Comparison of ENCODE assay signal across 8 cellular contexts in genomic region chr5:219492-219891, GRCh38. TPM values are rescaled to one million over a fixed set of nuclear protein-coding genes. Genes with fewer than 3 reads are reported as not detected.
DNase-seq lines count a peak whose midpoint lies in the region; ATAC-seq and TF ChIP-seq lines count a peak whose summit lies in the region.

No MANE protein-coding gene starts in this region.

- peaks cover 65% of the 10 kb centered on the region for H3K4me1 Mint-ChIP-seq in CD4-positive, alpha-beta T cell (ENCODE audit: low read depth)

- 6 to 21% methylated on average over 5 to 7 of the region's 9 CpGs for WGBS in gastroesophageal sphincter (ENCODE audit: low coverage in 1 of 2), 2 donors

- H3K9me3 ChIP-seq in CD4-positive, alpha-beta T cell (ENCODE audit: control insufficient read depth, low read length), result no peaks in the 10 kb centered on the region
- H3K9me3 ChIP-seq in KOPT-K1 (ENCODE audit: insufficient read depth, low read length, poor library complexity, severe bottlenecking) (no peaks in the 10 kb centered on the region), gastroesophageal sphincter (no peaks in the 10 kb centered on the region)

- TF ChIP-seq EP300 in gastroesophageal sphincter (IDR thresholded peaks at IDR 0.05), result no peak

- peak overlapping the region; percentile 95 for H3K4me3 Mint-ChIP-seq in CD4-positive, alpha-beta T cell

- H3K27ac Mint-ChIP-seq in CD4-positive, alpha-beta T cell, result peak overlapping the region; percentile 92

- peaks cover 26% of the 10 kb centered on the region for H3K36me3 ChIP-seq in KOPT-K1 (ENCODE audit: insufficient read depth, low read length)
- H3K36me3 ChIP-seq in gastroesophageal sphincter, result peaks cover 0 to 20% of the 10 kb centered on the region in 2 donors

- intact Hi-C loops in CD4-positive, alpha-beta T cell (cut with DNase I, micrococcal nuclease), result loop anchor here (1.0 to 10.0 kb wide), 2 partner anchors 31 to 225 kb away; partner anchors contain the start of gene EXOC3 (in 1 of the 2)

- peaks cover 0 to 59% (median 7%) of the 10 kb centered on the region in 3 donors for H3K4me1 ChIP-seq in gastroesophageal sphincter

- no peak for TF ChIP-seq CTCF in CD4-positive, alpha-beta T cell (IDR thresholded peaks at IDR 0.05)
- no peak for TF ChIP-seq CTCF in gastroesophageal sphincter (IDR thresholded peaks at IDR 0.05)
- TF ChIP-seq CTCF in retinal pigment epithelial cell (conservative IDR thresholded peaks at IDR 0.05; ENCODE audit: low read depth, low read length), result no peak

- H3K27me3 Mint-ChIP-seq in CD4-positive, alpha-beta T cell, result no peaks in the 10 kb centered on the region

- peak; percentile 25 for ATAC-seq in CD4-positive, alpha-beta T cell (ENCODE audit: poor library complexity)
- no peak for ATAC-seq in gastroesophageal sphincter

- H3K4me3 ChIP-seq in gastroesophageal sphincter, result peak overlapping the region; percentile 97 to 99
- peak overlapping the region; percentile 90 for H3K4me3 ChIP-seq in retinal pigment epithelial cell (ENCODE audit: low read length)

- POLR2A ChIA-PET in CD4-positive, alpha-beta T cell (lab: Charles Lee), result interaction anchor here (1.0 to 3.7 kb wide), 4 partner anchors 13 to 62 kb away, joined by 3 to 49 read pairs (median 16); partner anchors contain the start of gene PDCD6

- peak overlapping the region; percentile 57 for H3K27ac ChIP-seq in CD4-positive, alpha-beta T cell (ENCODE audit: low read depth, low read length)
- H3K27ac ChIP-seq in KOPT-K1 (ENCODE audit: low read depth, low read length, poor library complexity, severe bottlenecking) (peak overlapping the region; percentile 83), gastroesophageal sphincter (peak overlapping the region in 3 of 4 donors; percentile 82 to 94 (median 92))

- H3K36me3 Mint-ChIP-seq in CD4-positive, alpha-beta T cell (ENCODE audit: low read depth), result peaks cover 65% of the 10 kb centered on the region

- DNase-seq in CD4-positive, alpha-beta T cell, result peak in 6 of 10 experiments; percentile 7 to 43 (median 12)
- peak; percentile 47 to 49 for DNase-seq in activated T-cell treated with anti-CD3 and anti-CD28 coated beads, Interleukin-2, amount 50 U/mL, for 48 hours
- DNase-seq in retinal pigment epithelial cell (ENCODE audit: low read depth) (peak; percentile 32), NCI-H526 treated with DMSO at 0.1 percent for 48 hours (lab: John Stamatoyannopoulos, UW) (no peak), NCI-H2107 (lab: John Stamatoyannopoulos, UW) (no peak), SHP77 treated with DMSO at 0.1 percent for 48 hours (lab: John Stamatoyannopoulos, UW) (no peak)

- TF ChIP-seq POLR2A in gastroesophageal sphincter (IDR thresholded peaks at IDR 0.05), result no peak

- CTCF ChIA-PET in CD4-positive, alpha-beta T cell (lab: Charles Lee), result interaction anchor here (3.1 kb wide), 1 partner anchor 31 kb away, joined by 19 read pairs; no protein-coding TSS in a partner anchor

- no peaks in the 10 kb centered on the region for H3K9me3 Mint-ChIP-seq in CD4-positive, alpha-beta T cell

- no peaks in the 10 kb centered on the region for H3K27me3 ChIP-seq in CD4-positive, alpha-beta T cell (ENCODE audit: control insufficient read depth, insufficient read depth, low read length)
- H3K27me3 ChIP-seq in gastroesophageal sphincter, result no peaks in the 10 kb centered on the region

RNA-seq across cellular contexts. Expression of gene SDHA, which starts 1.4 kb away (rescaled TPM):
- total RNA-seq in CD4-positive, alpha-beta T cell, result 100 to 1,000 TPM; 244 to 245 TPM
- 100 to 1,000 TPM in 2 of 4 donors, 10 to 100 TPM in 2; 85.8 to 149 (median 110) TPM for total RNA-seq in gastroesophageal sphincter

RNA-seq across cellular contexts. Expression of gene CCDC127, which starts 1.5 kb away (rescaled TPM):
- total RNA-seq in CD4-positive, alpha-beta T cell, result 1 to 10 TPM; 1.9 to 2.8 TPM
- total RNA-seq in gastroesophageal sphincter, result 10 to 100 TPM in 1 of 4 donors, 1 to 10 TPM in 3; 6.5 to 11.7 (median 8.2) TPM

RNA-seq across cellular contexts. Expression of gene LRRC14B, which starts 28.2 kb away (rescaled TPM):
- total RNA-seq in CD4-positive, alpha-beta T cell, result under 1 TPM in 1 of 2 experiments, not detected in 1; 0.14 TPM
- not detected for total RNA-seq in gastroesophageal sphincter

RNA-seq across cellular contexts. Expression of gene PDCD6, which starts 52.0 kb away (rescaled TPM):
- total RNA-seq in CD4-positive, alpha-beta T cell, result 10 to 100 TPM; 36.9 to 38.1 TPM
- total RNA-seq in gastroesophageal sphincter, result 10 to 100 TPM; 62.0 to 82.3 (median 66.8) TPM

Comparison
In these comparisons a context has a peak if more than half of its experiments do, and no peak if none do; other contexts are left out.
1. DNase-seq: peak in CD4-positive, alpha-beta T cell (6 of 10), activated T-cell treated with anti-CD3 and anti-CD28 coated beads, Interleukin-2, amount 50 U/mL, for 48 hours (2 of 2) and retinal pigment epithelial cell (single experiment); none in NCI-H526 treated with DMSO at 0.1 percent for 48 hours (single experiment), NCI-H2107 (single experiment) and SHP77 treated with DMSO at 0.1 percent for 48 hours (single experiment).
2. Peak in every context shown above with its lines, with median percentiles within 50 percentile points of each other: H3K27ac ChIP-seq.